Comparison of ENCODE assay signal across 1 cellular context in genomic region chr17:44569459-44569858, GRCh38.
TF ChIP-seq lines count a peak whose summit lies in the region.

No MANE protein-coding gene starts in this region.

TF ChIP-seq in IMR-90, 13 proteins besides CTCF, POLR2A, EP300 and RAD21:
- TF ChIP-seq SMC3 (IDR thresholded peaks at IDR 0.05; ENCODE audit: low read depth, low read length) = no peak
TF ChIP-seq in IMR-90: peak in this region for 0.
